In the genomic region with DNA sequence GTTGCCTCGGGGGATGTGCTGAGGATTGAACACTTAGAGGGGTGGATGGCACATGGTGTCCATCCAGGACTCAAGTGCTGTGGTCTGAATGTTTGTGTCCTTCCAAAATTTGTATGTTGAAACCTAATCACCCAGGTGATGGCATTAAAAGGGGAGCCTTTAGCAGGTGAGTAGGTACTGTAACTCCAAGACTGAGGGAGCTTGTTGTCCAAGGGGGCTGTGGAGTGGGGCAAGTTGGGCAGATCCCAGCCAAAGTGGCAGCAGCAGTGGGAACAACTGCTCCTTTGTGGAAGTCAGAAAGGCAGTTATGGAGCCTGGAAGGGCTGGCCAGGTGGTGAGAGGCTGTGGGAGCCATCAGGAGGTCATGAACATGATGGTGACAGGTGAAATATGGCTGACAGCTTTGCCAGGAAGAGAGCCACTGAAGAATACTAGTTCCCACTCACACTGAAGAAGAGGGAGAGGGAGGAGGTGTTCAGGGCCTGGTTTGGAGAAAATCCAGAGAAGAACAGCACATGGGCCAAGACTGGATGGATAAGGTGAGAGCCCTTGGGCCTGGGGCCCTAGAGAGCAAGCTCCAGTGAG, we compare ENCODE assay signal across 34 cellular contexts.
"Had no signal": no experiment of that assay in that cellular context is flagged by ENCODE, and none has a peak within 500 bp of the region (broad histone marks: within the 10 kb centered on the region; RNA-seq: fewer than 3 reads in every experiment).

No MANE protein-coding gene starts in this region.

- H3K9me3 ChIP-seq: MG63 had no signal

- H3K27me3 ChIP-seq: MG63 had no signal

- H3K36me3 ChIP-seq: MG63 had no signal

- DNase-seq: Karpas-422, Kasumi-1, MG63, MM.1S, MV-4-11, NCI-H1048, NCI-H1092, NCI-H1092 treated with DMSO at 0.1 percent for 48 hours, NCI-H1105, NCI-H1105 treated with DMSO at 0.1 percent for 48 hours, NCI-H1417, NCI-H1417 treated with DMSO at 0.1 percent for 48 hours, NCI-H1436, NCI-H1436 treated with DMSO at 0.1 percent for 48 hours, NCI-H146, NCI-H1694, NCI-H1694 treated with DMSO at 0.1 percent for 48 hours, NCI-H187, NCI-H187 treated with DMSO at 0.1 percent for 48 hours, NCI-H1930, NCI-H2029, NCI-H2029 treated with DMSO at 0.1 percent for 48 hours, NCI-H2081, NCI-H2081 treated with DMSO at 0.1 percent for 48 hours, NCI-H2107, NCI-H2171, NCI-H2171 treated with DMSO at 0.1 percent for 48 hours, NCI-H2227 treated with DMSO at 0.1 percent for 48 hours, NCI-H226, NCI-H345, NCI-H446, NCI-H446 treated with DMSO at 0.1 percent for 48 hours, NCI-H510A, NCI-H510A treated with DMSO at 0.1 percent for 48 hours had no signal

- H3K4me3 ChIP-seq: MG63 had no signal
